Comparison of ENCODE assay signal across 1 cellular context in genomic region chr17:1036171-1036844, GRCh38.
TF ChIP-seq lines count a peak whose summit lies in the region.

No MANE protein-coding gene starts in this region.

TF ChIP-seq in HEK293, 187 proteins besides CTCF, POLR2A, EP300 and RAD21 (continued from another document):
- TF ChIP-seq ZNF830 (tag by site-specific recombination; IDR thresholded peaks at IDR 0.05; ENCODE audit: low read depth) = no peak
